ENCODE assay signal across 11 cellular contexts in the genomic region with DNA sequence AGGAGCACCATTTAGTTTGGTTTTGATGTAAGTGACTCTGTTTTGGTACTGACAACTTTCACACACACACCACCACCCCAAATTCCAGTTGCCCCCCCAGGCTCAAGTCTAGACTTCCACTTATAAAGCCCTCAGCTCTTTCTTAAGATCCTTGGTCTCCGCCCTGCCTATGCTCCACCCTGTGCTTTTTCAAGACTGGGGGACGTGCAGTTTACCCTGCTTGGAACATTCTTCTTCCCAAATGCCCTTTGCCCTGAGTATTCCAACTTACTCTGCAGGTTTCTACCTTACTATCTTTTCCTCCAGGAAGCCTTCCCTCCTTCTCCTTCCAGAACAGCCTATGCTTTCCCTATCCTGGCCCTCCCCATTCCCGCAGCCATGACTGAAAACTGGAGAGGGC. TPM values are rescaled to one million over a fixed set of nuclear protein-coding genes. Genes with fewer than 3 reads are reported as not detected.
A peak's percentile ranks its signal among the peaks of the same experiment; 100 is the strongest.
DNase-seq lines count a peak whose midpoint lies in the region; ATAC-seq and TF ChIP-seq lines count a peak whose summit lies in the region.
"Had no signal": no experiment of that assay in that cellular context is flagged by ENCODE, and none has a peak within 500 bp of the region (broad histone marks: within the 10 kb centered on the region; RNA-seq: fewer than 3 reads in every experiment).

No MANE protein-coding gene starts in this region.

- no peak for ATAC-seq in Right ventricle myocardium inferior
- ATAC-seq in activated CD8-positive, alpha-beta T cell treated with anti-CD3 and anti-CD28 coated beads, Interleukin-2, amount 10 ng/mL, durations not matched to agents 7 days and 5 days: no peak
- ATAC-seq in memory B cell (ENCODE audit: low read depth): no peak
- ATAC-seq in HG02763 (IDR thresholded peaks at IDR 0.05; ENCODE audit: unreplicated experiment): no peak
- ATAC-seq in GM19455 (IDR thresholded peaks at IDR 0.05; ENCODE audit: unreplicated experiment): no peak

- peaks cover 0 to 10% of the 10 kb centered on the region in 2 donors for H3K4me1 ChIP-seq in right atrium auricular region
- H3K4me1 ChIP-seq in vagina: peaks cover 18% of the 10 kb centered on the region

- intact Hi-C loops in Right ventricle myocardium inferior (cut with DNase I) (no loop called here), vagina (cut with DNase I) (no loop called here)

- TF ChIP-seq POLR2A in vagina (IDR thresholded peaks at IDR 0.05): no peak

- H3K27me3 Mint-ChIP-seq in activated CD8-positive, alpha-beta T cell treated with anti-CD3 and anti-CD28 coated beads, Interleukin-2, amount 10 ng/mL, durations not matched to agents 7 days and 5 days (ENCODE audit: low read depth): no peaks in the 10 kb centered on the region
- H3K27me3 Mint-ChIP-seq in memory B cell: no peaks in the 10 kb centered on the region

- TF ChIP-seq CTCF in right atrium auricular region (IDR thresholded peaks at IDR 0.05): no peak
- no peak for TF ChIP-seq CTCF in vagina (IDR thresholded peaks at IDR 0.05)

- peak overlapping the region; percentile 83 for H3K27ac Mint-ChIP-seq in activated CD8-positive, alpha-beta T cell treated with anti-CD3 and anti-CD28 coated beads, Interleukin-2, amount 10 ng/mL, durations not matched to agents 7 days and 5 days
- no peak overlapping the region for H3K27ac Mint-ChIP-seq in memory B cell

- H3K4me1 Mint-ChIP-seq in activated CD8-positive, alpha-beta T cell treated with anti-CD3 and anti-CD28 coated beads, Interleukin-2, amount 10 ng/mL, durations not matched to agents 7 days and 5 days (ENCODE audit: low read depth): peaks cover 42% of the 10 kb centered on the region
- peaks cover 31% of the 10 kb centered on the region for H3K4me1 Mint-ChIP-seq in memory B cell

- DNase-seq in right atrium auricular region (ENCODE audit: low spot score) (no peak), Right ventricle myocardium inferior (ENCODE audit: missing footprints) (no peak), memory B cell (ENCODE audit: low spot score in 2 of 2) (no peak), vagina (ENCODE audit: extremely low spot score in 2 of 2) (no peak)
- no peak for DNase-seq in activated CD8-positive, alpha-beta T cell treated with anti-CD3 and anti-CD28 coated beads, Interleukin-2, amount 10 ng/mL, durations not matched to agents 7 days and 5 days
- DNase-seq in NK-92 treated with Interleukin-12 subunit alpha and Interleukin-12 subunit beta, amount 100 ng/mL, for 24 hours (lab: John Stamatoyannopoulos, UW): no peak
- DNase-seq: NCI-H774; stimulated activated CD4-positive, alpha-beta T cell treated with anti-CD3 and anti-CD28 coated beads, Interleukin-15, amount 100 ng/mL, for 24 hours had no signal

- H3K4me3 ChIP-seq in right atrium auricular region (no peak overlapping the region), vagina (no peak overlapping the region)
- H3K4me3 ChIP-seq: lung had no signal

- H3K4me3 Mint-ChIP-seq in activated CD8-positive, alpha-beta T cell treated with anti-CD3 and anti-CD28 coated beads, Interleukin-2, amount 10 ng/mL, durations not matched to agents 7 days and 5 days: peak overlapping the region; percentile 83
- H3K4me3 Mint-ChIP-seq in memory B cell: peak overlapping the region; percentile 89

- POLR2A ChIA-PET in activated CD8-positive, alpha-beta T cell treated with anti-CD3 and anti-CD28 coated beads, Interleukin-2, amount 10 ng/mL, durations not matched to agents 7 days and 5 days (lab: Charles Lee): interaction anchor here (0.6 to 3.3 kb wide), 5 partner anchors 12 to 136 kb away, joined by 3 to 17 read pairs (median 3); a partner anchor contains a TSS

- no peaks in the 10 kb centered on the region for H3K9me3 Mint-ChIP-seq in activated CD8-positive, alpha-beta T cell treated with anti-CD3 and anti-CD28 coated beads, Interleukin-2, amount 10 ng/mL, durations not matched to agents 7 days and 5 days (ENCODE audit: insufficient read depth)
- H3K9me3 Mint-ChIP-seq in memory B cell: no peaks in the 10 kb centered on the region

- H3K9me3 ChIP-seq in right atrium auricular region (no peaks in the 10 kb centered on the region), vagina (no peaks in the 10 kb centered on the region)

- H3K27ac ChIP-seq in right atrium auricular region (peak overlapping the region; percentile 23 to 46), vagina (peak overlapping the region; percentile 56)

- H3K27me3 ChIP-seq in right atrium auricular region (no peaks in the 10 kb centered on the region), vagina (no peaks in the 10 kb centered on the region)

- CTCF ChIA-PET in activated CD8-positive, alpha-beta T cell treated with anti-CD3 and anti-CD28 coated beads, Interleukin-2, amount 10 ng/mL, durations not matched to agents 7 days and 5 days (lab: Charles Lee): interaction anchor here (0.7 to 3.5 kb wide), 6 partner anchors 9 to 140 kb away, joined by 3 to 11 read pairs (median 4); no protein-coding TSS in a partner anchor

- H3K36me3 ChIP-seq in right atrium auricular region (no peaks in the 10 kb centered on the region), vagina (no peaks in the 10 kb centered on the region)

- H3K36me3 Mint-ChIP-seq in activated CD8-positive, alpha-beta T cell treated with anti-CD3 and anti-CD28 coated beads, Interleukin-2, amount 10 ng/mL, durations not matched to agents 7 days and 5 days (ENCODE audit: low read depth): peaks cover 32% of the 10 kb centered on the region
- no peaks in the 10 kb centered on the region for H3K36me3 Mint-ChIP-seq in memory B cell

RNA-seq across cellular contexts. Expression of a gene that starts 1.5 kb away (rescaled TPM):
- 1 to 10 TPM; 1.8 to 2.0 TPM for total RNA-seq in right atrium auricular region
- 5.1 TPM for total RNA-seq in Right ventricle myocardium inferior
- 10 to 100 TPM; 85.2 to 90.5 TPM for total RNA-seq in activated CD8-positive, alpha-beta T cell treated with anti-CD3 and anti-CD28 coated beads, Interleukin-2, amount 10 ng/mL, durations not matched to agents 7 days and 5 days
- 25.8 TPM for total RNA-seq in vagina
